In the genomic region with DNA sequence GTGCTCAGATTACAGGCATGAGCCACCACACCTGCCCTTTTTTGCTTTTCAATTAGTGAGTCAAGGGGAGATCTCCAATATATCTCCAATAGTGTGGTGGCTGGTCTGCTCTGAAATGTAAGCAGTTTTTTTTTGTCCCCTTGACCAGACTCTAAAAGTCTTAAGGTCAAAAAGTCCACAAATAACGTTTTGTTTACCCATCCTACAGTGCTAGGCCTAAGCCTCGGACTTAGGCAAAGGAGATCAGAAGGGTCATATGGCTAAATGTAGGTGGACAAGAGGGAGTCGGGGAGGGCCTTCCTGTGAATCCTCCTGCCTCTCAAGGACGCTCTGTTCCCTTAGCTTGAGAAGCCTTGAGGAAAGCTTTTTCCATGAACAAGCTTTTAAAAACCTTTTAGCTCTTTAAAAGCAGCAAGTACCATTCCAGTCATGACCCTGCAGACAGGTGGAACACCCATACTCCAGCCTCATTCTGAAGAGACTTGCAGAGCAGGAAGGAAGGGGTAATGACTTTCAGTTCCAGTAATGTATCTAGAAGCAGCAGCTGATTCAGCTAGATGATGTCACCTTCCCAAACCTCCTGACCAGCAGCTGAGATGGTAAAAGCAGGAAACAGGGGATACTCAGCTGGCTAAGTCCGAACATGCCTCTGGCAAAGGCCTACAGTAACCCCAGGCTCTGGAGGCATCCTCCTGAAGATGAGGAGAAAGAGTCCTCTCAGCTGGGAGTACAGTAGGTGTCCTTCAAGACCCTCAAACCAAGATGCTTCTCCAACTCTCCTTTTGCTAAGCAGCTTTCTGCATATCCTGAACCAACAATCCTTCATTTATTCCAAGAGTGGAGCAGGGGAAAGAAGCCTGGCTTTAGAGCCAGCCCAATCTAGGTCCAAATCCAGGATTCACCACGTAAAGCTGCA, we compare ENCODE assay signal across 1 cellular context.
TF ChIP-seq lines count a peak whose summit lies in the region.

No MANE protein-coding gene starts in this region.

TF ChIP-seq in HepG2, 621 proteins besides CTCF, POLR2A, EP300 and RAD21 (continued from another document and continues in another):
- TF ChIP-seq TBX2 (CRISPR knock-in tag; IDR thresholded peaks at IDR 0.05; ENCODE audit: borderline replicate concordance) (peak; percentile 60; the same call in 1 of the 2 replicates), ISL2 (CRISPR knock-in tag; IDR thresholded peaks at IDR 0.05) (peak; percentile 50; the same call in 1 of the 2 replicates), ZFX (CRISPR knock-in tag; IDR thresholded peaks at IDR 0.05; ENCODE audit: low read depth) (peak; percentile 88), ZNF775 (CRISPR knock-in tag; IDR thresholded peaks at IDR 0.05; ENCODE audit: borderline replicate concordance) (no peak), RBM22 (optimal IDR thresholded peaks at IDR 0.05; ENCODE audit: low read length) (peak; percentile 90), ZNF382 (CRISPR knock-in tag; IDR thresholded peaks at IDR 0.05; ENCODE audit: borderline replicate concordance) (no peak), PPARG (CRISPR knock-in tag; conservative IDR thresholded peaks at IDR 0.05) (peak; percentile 35; the same call in 1 of the 2 replicates), KDM4B (CRISPR knock-in tag; IDR thresholded peaks at IDR 0.05) (peak; percentile 71; the same call in 1 of the 2 replicates), ZNF180 (CRISPR knock-in tag; IDR thresholded peaks at IDR 0.05; ENCODE audit: borderline replicate concordance, low read depth) (no peak), ZEB1 (IDR thresholded peaks at IDR 0.05; ENCODE audit: insufficient replicate concordance, low read depth) (peak; percentile 44), NFE2L1 (CRISPR knock-in tag; IDR thresholded peaks at IDR 0.05; ENCODE audit: borderline replicate concordance) (no peak), KLF13 (CRISPR knock-in tag; IDR thresholded peaks at IDR 0.05) (no peak), ZNF326 (CRISPR knock-in tag; IDR thresholded peaks at IDR 0.05; ENCODE audit: borderline replicate concordance) (no peak), RXRA (CRISPR knock-in tag; IDR thresholded peaks at IDR 0.05) (peak; percentile 48; the same call in 1 of the 2 replicates), PRPF4 (IDR thresholded peaks at IDR 0.05; ENCODE audit: low read depth, low read length, poor library complexity, severe bottlenecking) (no peak), ZNF598 (CRISPR knock-in tag; IDR thresholded peaks at IDR 0.05; ENCODE audit: borderline replicate concordance) (no peak), ZNF335 (CRISPR knock-in tag; IDR thresholded peaks at IDR 0.05) (peak; percentile 78; the same call in 1 of the 2 replicates)
- TF ChIP-seq, protein P1, sequence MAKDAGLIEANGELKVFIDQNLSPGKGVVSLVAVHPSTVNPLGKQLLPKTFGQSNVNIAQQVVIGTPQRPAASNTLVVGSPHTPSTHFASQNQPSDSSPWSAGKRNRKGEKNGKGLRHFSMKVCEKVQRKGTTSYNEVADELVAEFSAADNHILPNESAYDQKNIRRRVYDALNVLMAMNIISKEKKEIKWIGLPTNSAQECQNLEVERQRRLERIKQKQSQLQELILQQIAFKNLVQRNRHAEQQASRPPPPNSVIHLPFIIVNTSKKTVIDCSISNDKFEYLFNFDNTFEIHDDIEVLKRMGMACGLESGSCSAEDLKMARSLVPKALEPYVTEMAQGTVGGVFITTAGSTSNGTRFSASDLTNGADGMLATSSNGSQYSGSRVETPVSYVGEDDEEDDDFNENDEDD (CRISPR knock-in tag; IDR thresholded peaks at IDR 0.05; ENCODE audit: borderline replicate concordance), result no peak
- TF ChIP-seq, protein P2, sequence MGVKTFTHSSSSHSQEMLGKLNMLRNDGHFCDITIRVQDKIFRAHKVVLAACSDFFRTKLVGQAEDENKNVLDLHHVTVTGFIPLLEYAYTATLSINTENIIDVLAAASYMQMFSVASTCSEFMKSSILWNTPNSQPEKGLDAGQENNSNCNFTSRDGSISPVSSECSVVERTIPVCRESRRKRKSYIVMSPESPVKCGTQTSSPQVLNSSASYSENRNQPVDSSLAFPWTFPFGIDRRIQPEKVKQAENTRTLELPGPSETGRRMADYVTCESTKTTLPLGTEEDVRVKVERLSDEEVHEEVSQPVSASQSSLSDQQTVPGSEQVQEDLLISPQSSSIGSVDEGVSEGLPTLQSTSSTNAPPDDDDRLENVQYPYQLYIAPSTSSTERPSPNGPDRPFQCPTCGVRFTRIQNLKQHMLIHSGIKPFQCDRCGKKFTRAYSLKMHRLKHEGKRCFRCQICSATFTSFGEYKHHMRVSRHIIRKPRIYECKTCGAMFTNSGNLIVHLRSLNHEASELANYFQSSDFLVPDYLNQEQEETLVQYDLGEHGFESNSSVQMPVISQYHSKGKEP (CRISPR knock-in tag; IDR thresholded peaks at IDR 0.05), result no peak
- TF ChIP-seq, protein P3, sequence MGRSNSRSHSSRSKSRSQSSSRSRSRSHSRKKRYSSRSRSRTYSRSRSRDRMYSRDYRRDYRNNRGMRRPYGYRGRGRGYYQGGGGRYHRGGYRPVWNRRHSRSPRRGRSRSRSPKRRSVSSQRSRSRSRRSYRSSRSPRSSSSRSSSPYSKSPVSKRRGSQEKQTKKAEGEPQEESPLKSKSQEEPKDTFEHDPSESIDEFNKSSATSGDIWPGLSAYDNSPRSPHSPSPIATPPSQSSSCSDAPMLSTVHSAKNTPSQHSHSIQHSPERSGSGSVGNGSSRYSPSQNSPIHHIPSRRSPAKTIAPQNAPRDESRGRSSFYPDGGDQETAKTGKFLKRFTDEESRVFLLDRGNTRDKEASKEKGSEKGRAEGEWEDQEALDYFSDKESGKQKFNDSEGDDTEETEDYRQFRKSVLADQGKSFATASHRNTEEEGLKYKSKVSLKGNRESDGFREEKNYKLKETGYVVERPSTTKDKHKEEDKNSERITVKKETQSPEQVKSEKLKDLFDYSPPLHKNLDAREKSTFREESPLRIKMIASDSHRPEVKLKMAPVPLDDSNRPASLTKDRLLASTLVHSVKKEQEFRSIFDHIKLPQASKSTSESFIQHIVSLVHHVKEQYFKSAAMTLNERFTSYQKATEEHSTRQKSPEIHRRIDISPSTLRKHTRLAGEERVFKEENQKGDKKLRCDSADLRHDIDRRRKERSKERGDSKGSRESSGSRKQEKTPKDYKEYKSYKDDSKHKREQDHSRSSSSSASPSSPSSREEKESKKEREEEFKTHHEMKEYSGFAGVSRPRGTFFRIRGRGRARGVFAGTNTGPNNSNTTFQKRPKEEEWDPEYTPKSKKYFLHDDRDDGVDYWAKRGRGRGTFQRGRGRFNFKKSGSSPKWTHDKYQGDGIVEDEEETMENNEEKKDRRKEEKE (IDR thresholded peaks at IDR 0.05), result no peak
- TF ChIP-seq, protein P4, sequence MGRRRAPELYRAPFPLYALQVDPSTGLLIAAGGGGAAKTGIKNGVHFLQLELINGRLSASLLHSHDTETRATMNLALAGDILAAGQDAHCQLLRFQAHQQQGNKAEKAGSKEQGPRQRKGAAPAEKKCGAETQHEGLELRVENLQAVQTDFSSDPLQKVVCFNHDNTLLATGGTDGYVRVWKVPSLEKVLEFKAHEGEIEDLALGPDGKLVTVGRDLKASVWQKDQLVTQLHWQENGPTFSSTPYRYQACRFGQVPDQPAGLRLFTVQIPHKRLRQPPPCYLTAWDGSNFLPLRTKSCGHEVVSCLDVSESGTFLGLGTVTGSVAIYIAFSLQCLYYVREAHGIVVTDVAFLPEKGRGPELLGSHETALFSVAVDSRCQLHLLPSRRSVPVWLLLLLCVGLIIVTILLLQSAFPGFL (CRISPR knock-in tag; IDR thresholded peaks at IDR 0.05), result no peak
- TF ChIP-seq, protein P5, sequence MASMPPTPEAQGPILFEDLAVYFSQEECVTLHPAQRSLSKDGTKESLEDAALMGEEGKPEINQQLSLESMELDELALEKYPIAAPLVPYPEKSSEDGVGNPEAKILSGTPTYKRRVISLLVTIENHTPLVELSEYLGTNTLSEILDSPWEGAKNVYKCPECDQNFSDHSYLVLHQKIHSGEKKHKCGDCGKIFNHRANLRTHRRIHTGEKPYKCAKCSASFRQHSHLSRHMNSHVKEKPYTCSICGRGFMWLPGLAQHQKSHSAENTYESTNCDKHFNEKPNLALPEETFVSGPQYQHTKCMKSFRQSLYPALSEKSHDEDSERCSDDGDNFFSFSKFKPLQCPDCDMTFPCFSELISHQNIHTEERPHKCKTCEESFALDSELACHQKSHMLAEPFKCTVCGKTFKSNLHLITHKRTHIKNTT (CRISPR knock-in tag; IDR thresholded peaks at IDR 0.05), result no peak
- TF ChIP-seq, protein P6, sequence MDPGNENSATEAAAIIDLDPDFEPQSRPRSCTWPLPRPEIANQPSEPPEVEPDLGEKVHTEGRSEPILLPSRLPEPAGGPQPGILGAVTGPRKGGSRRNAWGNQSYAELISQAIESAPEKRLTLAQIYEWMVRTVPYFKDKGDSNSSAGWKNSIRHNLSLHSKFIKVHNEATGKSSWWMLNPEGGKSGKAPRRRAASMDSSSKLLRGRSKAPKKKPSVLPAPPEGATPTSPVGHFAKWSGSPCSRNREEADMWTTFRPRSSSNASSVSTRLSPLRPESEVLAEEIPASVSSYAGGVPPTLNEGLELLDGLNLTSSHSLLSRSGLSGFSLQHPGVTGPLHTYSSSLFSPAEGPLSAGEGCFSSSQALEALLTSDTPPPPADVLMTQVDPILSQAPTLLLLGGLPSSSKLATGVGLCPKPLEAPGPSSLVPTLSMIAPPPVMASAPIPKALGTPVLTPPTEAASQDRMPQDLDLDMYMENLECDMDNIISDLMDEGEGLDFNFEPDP (CRISPR knock-in tag; conservative IDR thresholded peaks at IDR 0.05), result no peak
- TF ChIP-seq, protein P7, sequence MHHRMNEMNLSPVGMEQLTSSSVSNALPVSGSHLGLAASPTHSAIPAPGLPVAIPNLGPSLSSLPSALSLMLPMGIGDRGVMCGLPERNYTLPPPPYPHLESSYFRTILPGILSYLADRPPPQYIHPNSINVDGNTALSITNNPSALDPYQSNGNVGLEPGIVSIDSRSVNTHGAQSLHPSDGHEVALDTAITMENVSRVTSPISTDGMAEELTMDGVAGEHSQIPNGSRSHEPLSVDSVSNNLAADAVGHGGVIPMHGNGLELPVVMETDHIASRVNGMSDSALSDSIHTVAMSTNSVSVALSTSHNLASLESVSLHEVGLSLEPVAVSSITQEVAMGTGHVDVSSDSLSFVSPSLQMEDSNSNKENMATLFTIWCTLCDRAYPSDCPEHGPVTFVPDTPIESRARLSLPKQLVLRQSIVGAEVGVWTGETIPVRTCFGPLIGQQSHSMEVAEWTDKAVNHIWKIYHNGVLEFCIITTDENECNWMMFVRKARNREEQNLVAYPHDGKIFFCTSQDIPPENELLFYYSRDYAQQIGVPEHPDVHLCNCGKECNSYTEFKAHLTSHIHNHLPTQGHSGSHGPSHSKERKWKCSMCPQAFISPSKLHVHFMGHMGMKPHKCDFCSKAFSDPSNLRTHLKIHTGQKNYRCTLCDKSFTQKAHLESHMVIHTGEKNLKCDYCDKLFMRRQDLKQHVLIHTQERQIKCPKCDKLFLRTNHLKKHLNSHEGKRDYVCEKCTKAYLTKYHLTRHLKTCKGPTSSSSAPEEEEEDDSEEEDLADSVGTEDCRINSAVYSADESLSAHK (CRISPR knock-in tag; IDR thresholded peaks at IDR 0.05; ENCODE audit: borderline replicate concordance), result 0 out of 2 replicates have a peak, but pooled peaks have one; percentile 10
- TF ChIP-seq, protein P8, sequence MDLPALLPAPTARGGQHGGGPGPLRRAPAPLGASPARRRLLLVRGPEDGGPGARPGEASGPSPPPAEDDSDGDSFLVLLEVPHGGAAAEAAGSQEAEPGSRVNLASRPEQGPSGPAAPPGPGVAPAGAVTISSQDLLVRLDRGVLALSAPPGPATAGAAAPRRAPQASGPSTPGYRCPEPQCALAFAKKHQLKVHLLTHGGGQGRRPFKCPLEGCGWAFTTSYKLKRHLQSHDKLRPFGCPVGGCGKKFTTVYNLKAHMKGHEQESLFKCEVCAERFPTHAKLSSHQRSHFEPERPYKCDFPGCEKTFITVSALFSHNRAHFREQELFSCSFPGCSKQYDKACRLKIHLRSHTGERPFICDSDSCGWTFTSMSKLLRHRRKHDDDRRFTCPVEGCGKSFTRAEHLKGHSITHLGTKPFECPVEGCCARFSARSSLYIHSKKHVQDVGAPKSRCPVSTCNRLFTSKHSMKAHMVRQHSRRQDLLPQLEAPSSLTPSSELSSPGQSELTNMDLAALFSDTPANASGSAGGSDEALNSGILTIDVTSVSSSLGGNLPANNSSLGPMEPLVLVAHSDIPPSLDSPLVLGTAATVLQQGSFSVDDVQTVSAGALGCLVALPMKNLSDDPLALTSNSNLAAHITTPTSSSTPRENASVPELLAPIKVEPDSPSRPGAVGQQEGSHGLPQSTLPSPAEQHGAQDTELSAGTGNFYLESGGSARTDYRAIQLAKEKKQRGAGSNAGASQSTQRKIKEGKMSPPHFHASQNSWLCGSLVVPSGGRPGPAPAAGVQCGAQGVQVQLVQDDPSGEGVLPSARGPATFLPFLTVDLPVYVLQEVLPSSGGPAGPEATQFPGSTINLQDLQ (CRISPR knock-in tag; IDR thresholded peaks at IDR 0.05), result no peak
- TF ChIP-seq, protein P9, sequence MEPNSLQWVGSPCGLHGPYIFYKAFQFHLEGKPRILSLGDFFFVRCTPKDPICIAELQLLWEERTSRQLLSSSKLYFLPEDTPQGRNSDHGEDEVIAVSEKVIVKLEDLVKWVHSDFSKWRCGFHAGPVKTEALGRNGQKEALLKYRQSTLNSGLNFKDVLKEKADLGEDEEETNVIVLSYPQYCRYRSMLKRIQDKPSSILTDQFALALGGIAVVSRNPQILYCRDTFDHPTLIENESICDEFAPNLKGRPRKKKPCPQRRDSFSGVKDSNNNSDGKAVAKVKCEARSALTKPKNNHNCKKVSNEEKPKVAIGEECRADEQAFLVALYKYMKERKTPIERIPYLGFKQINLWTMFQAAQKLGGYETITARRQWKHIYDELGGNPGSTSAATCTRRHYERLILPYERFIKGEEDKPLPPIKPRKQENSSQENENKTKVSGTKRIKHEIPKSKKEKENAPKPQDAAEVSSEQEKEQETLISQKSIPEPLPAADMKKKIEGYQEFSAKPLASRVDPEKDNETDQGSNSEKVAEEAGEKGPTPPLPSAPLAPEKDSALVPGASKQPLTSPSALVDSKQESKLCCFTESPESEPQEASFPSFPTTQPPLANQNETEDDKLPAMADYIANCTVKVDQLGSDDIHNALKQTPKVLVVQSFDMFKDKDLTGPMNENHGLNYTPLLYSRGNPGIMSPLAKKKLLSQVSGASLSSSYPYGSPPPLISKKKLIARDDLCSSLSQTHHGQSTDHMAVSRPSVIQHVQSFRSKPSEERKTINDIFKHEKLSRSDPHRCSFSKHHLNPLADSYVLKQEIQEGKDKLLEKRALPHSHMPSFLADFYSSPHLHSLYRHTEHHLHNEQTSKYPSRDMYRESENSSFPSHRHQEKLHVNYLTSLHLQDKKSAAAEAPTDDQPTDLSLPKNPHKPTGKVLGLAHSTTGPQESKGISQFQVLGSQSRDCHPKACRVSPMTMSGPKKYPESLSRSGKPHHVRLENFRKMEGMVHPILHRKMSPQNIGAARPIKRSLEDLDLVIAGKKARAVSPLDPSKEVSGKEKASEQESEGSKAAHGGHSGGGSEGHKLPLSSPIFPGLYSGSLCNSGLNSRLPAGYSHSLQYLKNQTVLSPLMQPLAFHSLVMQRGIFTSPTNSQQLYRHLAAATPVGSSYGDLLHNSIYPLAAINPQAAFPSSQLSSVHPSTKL (CRISPR knock-in tag; IDR thresholded peaks at IDR 0.05), result peak; percentile 84
- TF ChIP-seq, protein P10, sequence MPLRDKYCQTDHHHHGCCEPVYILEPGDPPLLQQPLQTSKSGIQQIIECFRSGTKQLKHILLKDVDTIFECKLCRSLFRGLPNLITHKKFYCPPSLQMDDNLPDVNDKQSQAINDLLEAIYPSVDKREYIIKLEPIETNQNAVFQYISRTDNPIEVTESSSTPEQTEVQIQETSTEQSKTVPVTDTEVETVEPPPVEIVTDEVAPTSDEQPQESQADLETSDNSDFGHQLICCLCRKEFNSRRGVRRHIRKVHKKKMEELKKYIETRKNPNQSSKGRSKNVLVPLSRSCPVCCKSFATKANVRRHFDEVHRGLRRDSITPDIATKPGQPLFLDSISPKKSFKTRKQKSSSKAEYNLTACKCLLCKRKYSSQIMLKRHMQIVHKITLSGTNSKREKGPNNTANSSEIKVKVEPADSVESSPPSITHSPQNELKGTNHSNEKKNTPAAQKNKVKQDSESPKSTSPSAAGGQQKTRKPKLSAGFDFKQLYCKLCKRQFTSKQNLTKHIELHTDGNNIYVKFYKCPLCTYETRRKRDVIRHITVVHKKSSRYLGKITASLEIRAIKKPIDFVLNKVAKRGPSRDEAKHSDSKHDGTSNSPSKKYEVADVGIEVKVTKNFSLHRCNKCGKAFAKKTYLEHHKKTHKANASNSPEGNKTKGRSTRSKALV (CRISPR knock-in tag; IDR thresholded peaks at IDR 0.05), result 0 out of 2 replicates have a peak, but pooled peaks have one; percentile 57
